ENCODE assay signal across 8 cellular contexts in the genomic region with DNA sequence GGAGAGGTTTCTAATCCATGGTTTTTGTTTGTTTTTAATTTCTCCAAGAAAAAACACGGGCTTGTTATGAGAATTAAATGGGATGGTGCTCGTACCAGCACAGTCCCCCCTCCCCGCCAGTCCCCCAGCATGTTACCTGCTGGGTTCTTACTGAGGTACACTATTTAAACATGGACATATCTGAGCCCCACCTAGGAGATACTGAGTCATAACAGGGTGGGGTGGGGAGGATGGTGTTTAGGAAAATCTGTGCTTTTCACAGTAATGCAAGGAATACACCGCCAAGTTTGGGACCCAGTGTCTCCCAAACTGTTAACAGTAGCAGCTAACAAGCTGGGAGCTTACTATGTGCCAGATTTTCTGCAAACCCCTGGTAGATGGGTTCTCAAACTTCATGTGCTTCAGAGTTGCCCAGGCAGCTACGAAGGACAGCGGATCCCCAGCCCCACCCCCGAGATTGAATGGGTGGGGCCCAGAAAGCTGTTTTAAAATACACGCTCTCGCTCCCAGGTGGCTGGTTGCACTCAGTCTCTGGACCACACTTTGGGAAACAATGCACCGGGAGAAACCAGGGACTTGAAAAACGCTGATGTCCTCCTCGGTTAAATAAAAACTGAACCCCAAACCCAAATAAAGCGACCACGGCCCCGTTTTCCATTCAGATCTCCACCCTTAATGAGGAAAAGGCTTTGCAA. TPM values are rescaled to one million over a fixed set of nuclear protein-coding genes. Genes with fewer than 3 reads are reported as not detected.
A peak's percentile ranks its signal among the peaks of the same experiment; 100 is the strongest.
DNase-seq lines count a peak whose midpoint lies in the region; ATAC-seq and TF ChIP-seq lines count a peak whose summit lies in the region.

No MANE protein-coding gene starts in this region.

- peaks cover 9% of the 10 kb centered on the region for H3K4me1 ChIP-seq in adipocyte (ENCODE audit: control insufficient read depth, insufficient read depth, low read length)
- H3K4me1 ChIP-seq in right cardiac atrium (ENCODE audit: control insufficient read depth, insufficient read depth, low read length) = no peaks in the 10 kb centered on the region
- peaks cover 0 to 20% (median 16%) of the 10 kb centered on the region in 4 donors for H3K4me1 ChIP-seq in sigmoid colon

- 13% methylated on average over 15 of the region's 15 CpGs for WGBS in right cardiac atrium
- 7 to 15% methylated on average over 15 of the region's 15 CpGs for WGBS in sigmoid colon, 2 donors

- POLR2A ChIA-PET in RWPE1 (lab: Yijun Ruan, JAX; ENCODE audit: low non-redundant PET) = interaction anchor here (0.5 kb wide), 1 partner anchor 1447 kb away, joined by 6 read pairs; no protein-coding TSS in a partner anchor

- H3K27ac ChIP-seq in RWPE1 (peak overlapping the region; percentile 93), right cardiac atrium (ENCODE audit: low read length) (peak overlapping the region; percentile 63), sigmoid colon (peak overlapping the region; percentile 89 to 94 (median 92))

- peak; percentile 70 for DNase-seq in AG08396 (ENCODE audit: low spot score)
- DNase-seq in RWPE1 (ENCODE audit: low spot score) = peak; percentile 89
- DNase-seq in adipocyte (ENCODE audit: low read depth) = peak; percentile 71
- peak in 2 of 3 donors; percentile 52 to 62 for DNase-seq in right cardiac atrium
- DNase-seq in sigmoid colon = no peak
- DNase-seq in GOT3 (lab: John Stamatoyannopoulos, UW) = no peak

- H3K9me3 ChIP-seq in adipocyte (ENCODE audit: control insufficient read depth, low read length) (no peaks in the 10 kb centered on the region), right cardiac atrium (ENCODE audit: control insufficient read depth, low read length) (no peaks in the 10 kb centered on the region), sigmoid colon (no peaks in the 10 kb centered on the region)

- TF ChIP-seq POLR2A in GM18505 (IDR thresholded peaks at IDR 0.05; ENCODE audit: borderline replicate concordance, extremely low read depth, insufficient read depth, insufficient read length) = peak; percentile 53
- no peak for TF ChIP-seq POLR2A in sigmoid colon (IDR thresholded peaks at IDR 0.05)

- CTCF ChIA-PET in RWPE1 (lab: Yijun Ruan, JAX) = interaction anchor here (0.9 to 1.8 kb wide), 3 partner anchors 35 to 62 kb away, joined by 3 to 6 read pairs (median 5); no protein-coding TSS in a partner anchor

- intact Hi-C loops in right cardiac atrium (cut with DNase I) = no loop called here
- intact Hi-C loops in sigmoid colon (cut with DNase I) = loop anchor here (5.0 kb wide), 1 partner anchor 43 kb away; no protein-coding TSS in a partner anchor

- H3K4me3 ChIP-seq in adipocyte (ENCODE audit: low read length) (peak overlapping the region; percentile 98), right cardiac atrium (ENCODE audit: low read length) (peak overlapping the region; percentile 96), sigmoid colon (peak overlapping the region; percentile 75 to 95 (median 88))

- no peak for TF ChIP-seq EP300 in sigmoid colon (IDR thresholded peaks at IDR 0.05)

- peak; percentile 28 for ATAC-seq in GM18505 (IDR thresholded peaks at IDR 0.05; ENCODE audit: unreplicated experiment)
- peak; percentile 39 for ATAC-seq in HG03175 (IDR thresholded peaks at IDR 0.05; ENCODE audit: unreplicated experiment)
- ATAC-seq in right cardiac atrium = peak; percentile 50 to 56

- peak overlapping the region; percentile 93 for H3K9ac ChIP-seq in adipocyte (ENCODE audit: low read length)

- H3K36me3 ChIP-seq in adipocyte (ENCODE audit: control insufficient read depth, insufficient read depth, low read length, severe bottlenecking) = peaks cover 12% of the 10 kb centered on the region
- H3K36me3 ChIP-seq in sigmoid colon = peaks cover 0 to 14% (median 6%) of the 10 kb centered on the region in 4 donors

- no peak for TF ChIP-seq CTCF in RWPE1 (conservative IDR thresholded peaks at IDR 0.05; ENCODE audit: low read depth)
- no peak for TF ChIP-seq CTCF in sigmoid colon (IDR thresholded peaks at IDR 0.05)

- H3K27me3 ChIP-seq in adipocyte (replicated peaks; ENCODE audit: control insufficient read depth, insufficient read depth, low read length) = no peaks in the 10 kb centered on the region
- H3K27me3 ChIP-seq in right cardiac atrium (ENCODE audit: control insufficient read depth, insufficient read depth) = no peaks in the 10 kb centered on the region
- H3K27me3 ChIP-seq in sigmoid colon = no peaks in the 10 kb centered on the region

RNA-seq across cellular contexts. Expression of a gene that starts 1.0 kb away (rescaled TPM):
- total RNA-seq in right cardiac atrium (10 to 100 TPM in 1 of 4 donors, 1 to 10 TPM in 3; 6.0 to 10.6 (median 8.7) TPM), sigmoid colon (10 to 100 TPM in 2 of 4 donors, 1 to 10 TPM in 2; 7.9 to 20.5 (median 10.9) TPM)
- polyA plus RNA-seq in right cardiac atrium (3.7 TPM), sigmoid colon (10 to 100 TPM in 1 of 3 donors, 1 to 10 TPM in 2; 5.4 to 10.2 (median 6.0) TPM)

Comparison
In these comparisons a context has a peak if more than half of its experiments do, and no peak if none do; other contexts are left out.
1. DNase-seq: peak in AG08396 (single experiment), RWPE1 (single experiment), adipocyte (single experiment) and right cardiac atrium (2 of 3); none in sigmoid colon (single experiment) and GOT3 (single experiment).
2. Peak in every context shown above with its lines, with median percentiles within 50 percentile points of each other: ATAC-seq, H3K27ac ChIP-seq and H3K4me3 ChIP-seq.